In genomic region chr2:113126845-113127645, GRCh38 we compare ENCODE assay signal across 1 cellular context.
TF ChIP-seq lines count a peak whose summit lies in the region.

Gene IL1RN (plus strand): TSS chr2:113127598. CDS start chr2:113127625, 27 bp downstream.

TF ChIP-seq in HepG2, 621 proteins besides CTCF, POLR2A, EP300 and RAD21 (continued from another document and continues in another):
- TF ChIP-seq ZBTB39 (CRISPR knock-in tag; IDR thresholded peaks at IDR 0.05): peak; percentile 38; the same call in 1 of the 2 replicates
- TF ChIP-seq RXRB (CRISPR knock-in tag; IDR thresholded peaks at IDR 0.05; ENCODE audit: borderline replicate concordance): peak; percentile 94
- TF ChIP-seq NFRKB (IDR thresholded peaks at IDR 0.05): no peak
- TF ChIP-seq MNT (IDR thresholded peaks at IDR 0.05): peak; percentile 73
- TF ChIP-seq ZNF800 (CRISPR knock-in tag; IDR thresholded peaks at IDR 0.05): peak; percentile 67
- TF ChIP-seq HOMEZ (CRISPR knock-in tag; IDR thresholded peaks at IDR 0.05; ENCODE audit: low read depth): peak; percentile 68; the same call in 1 of the 2 replicates
- TF ChIP-seq HIVEP1 (CRISPR knock-in tag; IDR thresholded peaks at IDR 0.05): no peak; the same call in 1 of the 2 replicates
- TF ChIP-seq MTERF4 (CRISPR knock-in tag; IDR thresholded peaks at IDR 0.05): no peak
- peak; percentile 80; the same call in 1 of the 2 replicates for TF ChIP-seq ZNF746 (CRISPR knock-in tag; IDR thresholded peaks at IDR 0.05)
- TF ChIP-seq FUBP1 (CRISPR knock-in tag; IDR thresholded peaks at IDR 0.05; ENCODE audit: borderline replicate concordance): no peak
- no peak for TF ChIP-seq ZNF143 (CRISPR knock-in tag; IDR thresholded peaks at IDR 0.05)
- TF ChIP-seq SSRP1 (CRISPR knock-in tag; IDR thresholded peaks at IDR 0.05): 0 out of 2 replicates have a peak, but pooled peaks have one; percentile 23
- TF ChIP-seq DR1 (CRISPR knock-in tag; IDR thresholded peaks at IDR 0.05): peak; percentile 17; the same call in 1 of the 2 replicates
- 0 out of 2 replicates have a peak, but pooled peaks have one; percentile 77 for TF ChIP-seq NCOA5 (CRISPR knock-in tag; IDR thresholded peaks at IDR 0.05)
- TF ChIP-seq ZSCAN30 (CRISPR knock-in tag; IDR thresholded peaks at IDR 0.05): no peak
- TF ChIP-seq PITX1 (CRISPR knock-in tag; IDR thresholded peaks at IDR 0.05): peak; percentile 97
- no peak for TF ChIP-seq ATF6 (CRISPR knock-in tag; conservative IDR thresholded peaks at IDR 0.05)
- no peak for TF ChIP-seq USF2 (IDR thresholded peaks at IDR 0.05; ENCODE audit: low read depth, low read length)
- TF ChIP-seq USF2 (CRISPR knock-in tag; IDR thresholded peaks at IDR 0.05; ENCODE audit: borderline replicate concordance): no peak; the same call in 1 of the 2 replicates
- peak; percentile 94 for TF ChIP-seq POGZ (CRISPR knock-in tag; IDR thresholded peaks at IDR 0.05)
- peak; percentile 89; the same call in 1 of the 2 replicates for TF ChIP-seq SP140L (CRISPR knock-in tag; IDR thresholded peaks at IDR 0.05; ENCODE audit: borderline replicate concordance)
- peak; percentile 98; the same call in 1 of the 2 replicates for TF ChIP-seq MIXL1 (CRISPR knock-in tag; IDR thresholded peaks at IDR 0.05)
- TF ChIP-seq FOSL2 (CRISPR knock-in tag; IDR thresholded peaks at IDR 0.05): peak; percentile 96
- TF ChIP-seq ERF (CRISPR knock-in tag; IDR thresholded peaks at IDR 0.05): peak; percentile 77
- no peak for TF ChIP-seq U2AF1 (optimal IDR thresholded peaks at IDR 0.05; ENCODE audit: low read depth, low read length)
- no peak for TF ChIP-seq ZNF138 (CRISPR knock-in tag; IDR thresholded peaks at IDR 0.05; ENCODE audit: low read depth)
- TF ChIP-seq ZFP41 (CRISPR knock-in tag; IDR thresholded peaks at IDR 0.05; ENCODE audit: borderline replicate concordance): no peak
- TF ChIP-seq STAT5B (CRISPR knock-in tag; IDR thresholded peaks at IDR 0.05): no peak; the same call in 1 of the 2 replicates
- TF ChIP-seq SKIL (CRISPR knock-in tag; IDR thresholded peaks at IDR 0.05; ENCODE audit: borderline replicate concordance): peak; percentile 84
- no peak for TF ChIP-seq ZFP90 (CRISPR knock-in tag; IDR thresholded peaks at IDR 0.05; ENCODE audit: borderline replicate concordance)
- no peak for TF ChIP-seq PREB (CRISPR knock-in tag; IDR thresholded peaks at IDR 0.05)
- peak; percentile 87; the same call in 1 of the 2 replicates for TF ChIP-seq E2F2 (CRISPR knock-in tag; IDR thresholded peaks at IDR 0.05; ENCODE audit: borderline replicate concordance)
- peak; percentile 71; the same call in 1 of the 2 replicates for TF ChIP-seq ZNF747 (CRISPR knock-in tag; IDR thresholded peaks at IDR 0.05; ENCODE audit: borderline replicate concordance)
- TF ChIP-seq DNMT1 (CRISPR knock-in tag; IDR thresholded peaks at IDR 0.05): no peak
- peak; percentile 95 for TF ChIP-seq HNF4G (IDR thresholded peaks at IDR 0.05; ENCODE audit: borderline replicate concordance, low read depth, low read length)
- TF ChIP-seq HNF4G (CRISPR knock-in tag; IDR thresholded peaks at IDR 0.05; ENCODE audit: borderline replicate concordance, low read depth): peak; percentile 95
